10 cellular contexts compared by ENCODE assay signal in genomic region chr5:148746826-148747535, GRCh38.
DNase-seq lines count a peak whose midpoint lies in the region; ATAC-seq and TF ChIP-seq lines count a peak whose summit lies in the region.
"Had no signal": no experiment of that assay in that cellular context is flagged by ENCODE, and none has a peak within 500 bp of the region (broad histone marks: within the 10 kb centered on the region; RNA-seq: fewer than 3 reads in every experiment).

No MANE protein-coding gene starts in this region.

- no peaks in the 10 kb centered on the region for H3K27me3 ChIP-seq in endodermal cell (ENCODE audit: control insufficient read depth, insufficient read depth, low read length, poor library complexity, severe bottlenecking)

- no peak overlapping the region for H3K9ac ChIP-seq in endodermal cell (ENCODE audit: extremely low read depth, low read length, poor library complexity, severe bottlenecking)

- H3K27ac ChIP-seq in OCI-LY7 (ENCODE audit: low read depth, low read length, poor library complexity, severe bottlenecking) = no peak overlapping the region
- H3K27ac ChIP-seq in endodermal cell (ENCODE audit: low read depth, low read length) = no peak overlapping the region
- H3K27ac ChIP-seq: A549 had no signal

- H3K9me3 Mint-ChIP-seq in endodermal cell = no peaks in the 10 kb centered on the region
- H3K9me3 Mint-ChIP-seq in activated CD4-positive, alpha-beta memory T cell treated with anti-CD3 and anti-CD28 coated beads for 36 hours = no peaks in the 10 kb centered on the region
- no peaks in the 10 kb centered on the region for H3K9me3 Mint-ChIP-seq in T-helper 2 cell treated with Interferon-gamma antibody and Interleukin-4, amounts not matched to agents 5 μg/mL and 100 μg/mL, for 36 hours

- H3K27ac Mint-ChIP-seq in endodermal cell = no peak overlapping the region
- no peak overlapping the region for H3K27ac Mint-ChIP-seq in activated CD4-positive, alpha-beta memory T cell treated with anti-CD3 and anti-CD28 coated beads for 36 hours
- no peak overlapping the region for H3K27ac Mint-ChIP-seq in T-helper 2 cell treated with Interferon-gamma antibody and Interleukin-4, amounts not matched to agents 5 μg/mL and 100 μg/mL, for 36 hours

- H3K36me3 Mint-ChIP-seq in endodermal cell (ENCODE audit: low read depth) = no peaks in the 10 kb centered on the region
- no peaks in the 10 kb centered on the region for H3K36me3 Mint-ChIP-seq in activated CD4-positive, alpha-beta memory T cell treated with anti-CD3 and anti-CD28 coated beads for 36 hours
- no peaks in the 10 kb centered on the region for H3K36me3 Mint-ChIP-seq in T-helper 2 cell treated with Interferon-gamma antibody and Interleukin-4, amounts not matched to agents 5 μg/mL and 100 μg/mL, for 36 hours (ENCODE audit: low read depth)

- TF ChIP-seq CTCF in OCI-LY7 (conservative IDR thresholded peaks at IDR 0.05; ENCODE audit: low read length) = no peak
- no peak for TF ChIP-seq CTCF in endodermal cell (conservative IDR thresholded peaks at IDR 0.05)

- H3K9me3 ChIP-seq in OCI-LY7 (ENCODE audit: low read length) (no peaks in the 10 kb centered on the region), endodermal cell (ENCODE audit: control insufficient read depth, low read length) (no peaks in the 10 kb centered on the region)
- H3K9me3 ChIP-seq: A549 had no signal

- intact Hi-C loops in left cardiac atrium (cut with DNase I) (loop anchor here (10.0 kb wide), 2 partner anchors 58 to 78 kb away; partner anchors contain the start of gene ADRB2 (in 1 of the 2)), Right ventricle myocardium superior (cut with DNase I) (loop anchor here (10.0 kb wide), 1 partner anchor 78 kb away; the partner anchor contains the start of gene ADRB2), OCI-LY7 (cut with micrococcal nuclease; ENCODE audit: unreplicated experiment) (no loop called here)
- intact Hi-C loops in activated CD4-positive, alpha-beta memory T cell treated with anti-CD3 and anti-CD28 coated beads for 36 hours (cut with micrococcal nuclease) = no loop called here

- H3K4me2 ChIP-seq in OCI-LY7 (ENCODE audit: low read length) = 0 out of 2 replicates have a peak overlapping the region, but pooled peaks have one; percentile 4
- H3K4me2 ChIP-seq: A549 had no signal

- no peak overlapping the region for H3K4me3 Mint-ChIP-seq in endodermal cell
- no peak overlapping the region for H3K4me3 Mint-ChIP-seq in activated CD4-positive, alpha-beta memory T cell treated with anti-CD3 and anti-CD28 coated beads for 36 hours
- no peak overlapping the region for H3K4me3 Mint-ChIP-seq in T-helper 2 cell treated with Interferon-gamma antibody and Interleukin-4, amounts not matched to agents 5 μg/mL and 100 μg/mL, for 36 hours

- 40 to 62% methylated on average over 1 to 2 of the region's 2 CpGs for WGBS in endodermal cell (ENCODE audit: insufficient coverage in 1 of 2, insufficient read length in 1 of 2), 2 experiments

- H3K27me3 Mint-ChIP-seq in endodermal cell (ENCODE audit: insufficient read depth) = no peaks in the 10 kb centered on the region
- no peaks in the 10 kb centered on the region for H3K27me3 Mint-ChIP-seq in activated CD4-positive, alpha-beta memory T cell treated with anti-CD3 and anti-CD28 coated beads for 36 hours
- H3K27me3 Mint-ChIP-seq in T-helper 2 cell treated with Interferon-gamma antibody and Interleukin-4, amounts not matched to agents 5 μg/mL and 100 μg/mL, for 36 hours (ENCODE audit: low read depth) = peaks cover 12% of the 10 kb centered on the region

- H3K4me1 ChIP-seq in OCI-LY7 (ENCODE audit: insufficient read depth, low read length, poor library complexity, severe bottlenecking) (peaks cover 11% of the 10 kb centered on the region), endodermal cell (ENCODE audit: control insufficient read depth, insufficient read depth, low read length) (no peaks in the 10 kb centered on the region)
- H3K4me1 ChIP-seq: A549 had no signal

- H2AFZ ChIP-seq in OCI-LY7 (ENCODE audit: low read length) = no peak overlapping the region

- H3K79me2 ChIP-seq in OCI-LY7 (ENCODE audit: insufficient read depth, low read depth, low read length) = no peaks in the 10 kb centered on the region

- no TSS peak for BruUV-seq in OCI-LY7 (replicated peaks; lab: Mats Ljungman, UMichigan)

- H3K9me2 ChIP-seq in OCI-LY7 (ENCODE audit: insufficient read depth, low read length) = no peaks in the 10 kb centered on the region

- ATAC-seq in left cardiac atrium (peak; percentile 45 to 46), Right ventricle myocardium superior (ENCODE audit: poor library complexity) (no peak), HG03039 (IDR thresholded peaks at IDR 0.05; ENCODE audit: unreplicated experiment) (peak; percentile 75)
- ATAC-seq: A549, esophagus mucosa had no signal

- H4K20me1 ChIP-seq in OCI-LY7 (ENCODE audit: insufficient read depth, low read length) = no peaks in the 10 kb centered on the region

- POLR2A ChIA-PET in OCI-LY7 (lab: Charles Lee) = interaction anchor here (0.6 to 1.3 kb wide), 6 partner anchors 9 to 1209 kb away, joined by 3 to 5 read pairs (median 3); no protein-coding TSS in a partner anchor
- POLR2A ChIA-PET in activated CD4-positive, alpha-beta memory T cell treated with anti-CD3 and anti-CD28 coated beads for 36 hours (lab: Charles Lee) = interaction anchor here (0.6 kb wide), 1 partner anchor 83 kb away, joined by 6 read pairs; no protein-coding TSS in a partner anchor

- H3K4me3 ChIP-seq in OCI-LY7 (ENCODE audit: low read depth, low read length, poor library complexity, severe bottlenecking) = no peak overlapping the region
- H3K4me3 ChIP-seq in endodermal cell (ENCODE audit: low read length) = no peak overlapping the region
- H3K4me3 ChIP-seq: A549 had no signal

- DNase-seq in left cardiac atrium (no peak), Right ventricle myocardium superior (no peak), OCI-LY7 (ENCODE audit: low spot score) (peak; percentile 24), NCI-H146 treated with DMSO at 0.1 percent for 48 hours (lab: John Stamatoyannopoulos, UW; ENCODE audit: unreplicated experiment) (no peak), endodermal cell (no peak)
- no peak for DNase-seq in activated CD4-positive, alpha-beta memory T cell treated with anti-CD3 and anti-CD28 coated beads for 36 hours
- no peak for DNase-seq in T-helper 2 cell treated with Interferon-gamma antibody and Interleukin-4, amounts not matched to agents 5 μg/mL and 100 μg/mL, for 36 hours (ENCODE audit: low spot score)

- peaks cover 11% of the 10 kb centered on the region for H3K4me1 Mint-ChIP-seq in endodermal cell
- no peaks in the 10 kb centered on the region for H3K4me1 Mint-ChIP-seq in activated CD4-positive, alpha-beta memory T cell treated with anti-CD3 and anti-CD28 coated beads for 36 hours (ENCODE audit: low read depth)
- no peaks in the 10 kb centered on the region for H3K4me1 Mint-ChIP-seq in T-helper 2 cell treated with Interferon-gamma antibody and Interleukin-4, amounts not matched to agents 5 μg/mL and 100 μg/mL, for 36 hours (ENCODE audit: low read depth)

- H3K36me3 ChIP-seq in OCI-LY7 (ENCODE audit: insufficient read depth, low read length) (no peaks in the 10 kb centered on the region), endodermal cell (ENCODE audit: control insufficient read depth, insufficient read depth, low read length) (no peaks in the 10 kb centered on the region)

- CTCF ChIA-PET in OCI-LY7 (lab: Charles Lee; ENCODE audit: unreplicated experiment) = no interaction called here
- CTCF ChIA-PET in activated CD4-positive, alpha-beta memory T cell treated with anti-CD3 and anti-CD28 coated beads for 36 hours (lab: Charles Lee) = interaction anchor here (0.6 to 4.0 kb wide), 4 partner anchors 16 to 289 kb away, joined by 3 to 19 read pairs (median 6); no protein-coding TSS in a partner anchor

Comparison
In these comparisons a context has a peak if more than half of its experiments do, and no peak if none do; other contexts are left out.
1. intact Hi-C loops: an anchor here in left cardiac atrium (10.0 kb wide) and Right ventricle myocardium superior (10.0 kb wide); none called in OCI-LY7 and activated CD4-positive, alpha-beta memory T cell treated with anti-CD3 and anti-CD28 coated beads for 36 hours.